ENCODE assay signal across 8 cellular contexts in the genomic region with DNA sequence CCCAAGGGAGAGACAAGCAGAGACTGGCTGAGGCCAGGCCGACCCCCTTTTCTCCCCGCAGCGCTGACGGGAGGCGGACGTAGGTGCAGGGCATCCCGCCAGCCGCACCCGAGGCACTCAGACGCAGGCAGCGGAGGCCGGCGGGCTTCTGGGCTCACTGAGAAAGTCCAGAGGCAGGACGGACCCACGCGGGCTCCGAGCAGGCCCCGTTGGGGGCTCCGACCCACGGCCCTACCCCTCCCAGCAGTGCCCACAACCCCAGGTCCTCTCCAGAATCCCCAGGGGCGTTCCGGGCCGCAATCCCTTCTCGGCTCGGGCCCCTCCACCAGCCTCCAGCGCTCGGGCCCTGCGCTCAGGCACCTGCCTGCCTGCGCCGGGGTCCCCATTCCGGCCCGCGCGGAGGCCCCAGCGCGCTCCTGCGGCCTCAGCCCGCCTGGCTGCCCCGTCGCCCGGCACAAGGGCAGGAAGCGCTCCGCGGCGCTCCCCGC. TPM values are rescaled to one million over a fixed set of nuclear protein-coding genes. Genes with fewer than 3 reads are reported as not detected.
DNase-seq lines count a peak whose midpoint lies in the region; ATAC-seq and TF ChIP-seq lines count a peak whose summit lies in the region.

No MANE protein-coding gene starts in this region.

- POLR2A ChIA-PET in naive thymus-derived CD8-positive, alpha-beta T cell (lab: Charles Lee), result interaction anchor here (0.8 to 2.1 kb wide), 3 partner anchors 14 to 278 kb away, joined by 3 to 8 read pairs (median 4); a partner anchor contains a TSS

- H3K4me3 Mint-ChIP-seq in activated T-cell treated with anti-CD3 and anti-CD28 coated beads, Interleukin-2, amount 50 U/mL, for 72 hours, result peak overlapping the region; percentile 86 to 90
- peak overlapping the region; percentile 82 to 98 (median 88) for H3K4me3 Mint-ChIP-seq in naive thymus-derived CD8-positive, alpha-beta T cell

- in situ Hi-C loops in ACHN (cut with HindIII; ENCODE audit: low pct_ligation_motif_present, low pct_unique_long_range_greater_than_20kb, low sequenced_read_pairs), result no loop called here

- peaks cover 0 to 2% of the 10 kb centered on the region in 2 donors for H3K36me3 Mint-ChIP-seq in activated T-cell treated with anti-CD3 and anti-CD28 coated beads, Interleukin-2, amount 50 U/mL, for 72 hours (ENCODE audit: insufficient read depth in 2 of 2)
- peaks cover 0 to 14% (median 0%) of the 10 kb centered on the region in 3 donors for H3K36me3 Mint-ChIP-seq in naive thymus-derived CD8-positive, alpha-beta T cell

- H3K27ac Mint-ChIP-seq in activated T-cell treated with anti-CD3 and anti-CD28 coated beads, Interleukin-2, amount 50 U/mL, for 72 hours, result peak overlapping the region; percentile 84
- H3K27ac Mint-ChIP-seq in naive thymus-derived CD8-positive, alpha-beta T cell, result peak overlapping the region; percentile 84 to 96 (median 91)

- peak overlapping the region; percentile 77 for H3K4me3 ChIP-seq in fibroblast of mammary gland (ENCODE audit: control insufficient read depth, low read depth, low read length)

- TF ChIP-seq CTCF in fibroblast of mammary gland (conservative IDR thresholded peaks at IDR 0.05; ENCODE audit: control insufficient read depth, insufficient read depth, low read depth, low read length), result no peak

- DNase-seq in ACHN (peak; percentile 63), NCI-H748 treated with DMSO at 0.1 percent for 48 hours (lab: John Stamatoyannopoulos, UW) (peak; percentile 80), fibroblast of mammary gland (ENCODE audit: low read depth) (peak; percentile 59), stromal cell of bone marrow (ENCODE audit: low read depth) (peak; percentile 22)
- peak; percentile 60 to 66 for DNase-seq in activated T-cell treated with anti-CD3 and anti-CD28 coated beads, Interleukin-2, amount 50 U/mL, for 72 hours
- DNase-seq in naive thymus-derived CD8-positive, alpha-beta T cell, result peak in 6 of 10 donors; percentile 11 to 71 (median 30)

- no peaks in the 10 kb centered on the region for H3K27me3 Mint-ChIP-seq in activated T-cell treated with anti-CD3 and anti-CD28 coated beads, Interleukin-2, amount 50 U/mL, for 72 hours (ENCODE audit: low read depth)
- peaks cover 0 to 2% (median 0%) of the 10 kb centered on the region in 5 donors for H3K27me3 Mint-ChIP-seq in naive thymus-derived CD8-positive, alpha-beta T cell

- no peaks in the 10 kb centered on the region for H3K9me3 Mint-ChIP-seq in activated T-cell treated with anti-CD3 and anti-CD28 coated beads, Interleukin-2, amount 50 U/mL, for 72 hours
- no peaks in the 10 kb centered on the region for H3K9me3 Mint-ChIP-seq in naive thymus-derived CD8-positive, alpha-beta T cell

- peaks cover 42% of the 10 kb centered on the region for H3K4me1 Mint-ChIP-seq in activated T-cell treated with anti-CD3 and anti-CD28 coated beads, Interleukin-2, amount 50 U/mL, for 72 hours (ENCODE audit: low read depth)
- peaks cover 21 to 48% (median 46%) of the 10 kb centered on the region in 4 donors for H3K4me1 Mint-ChIP-seq in naive thymus-derived CD8-positive, alpha-beta T cell

- ATAC-seq in GM18861 (IDR thresholded peaks at IDR 0.05; ENCODE audit: unreplicated experiment), result peak; percentile 8
- ATAC-seq in HG03097 (IDR thresholded peaks at IDR 0.05; ENCODE audit: low FRiP score, unreplicated experiment), result peak; percentile 23
- peak; percentile 3 to 27 for ATAC-seq in activated T-cell treated with anti-CD3 and anti-CD28 coated beads, Interleukin-2, amount 50 U/mL, for 72 hours (replicated peaks in 1 of 2)
- ATAC-seq in naive thymus-derived CD8-positive, alpha-beta T cell, result peak; percentile 6 to 26

RNA-seq across cellular contexts. Expression of a gene that starts 0.5 kb away (rescaled TPM):
- total RNA-seq in activated T-cell treated with anti-CD3 and anti-CD28 coated beads, Interleukin-2, amount 50 U/mL, for 72 hours, result 10 to 100 TPM; 22.1 to 23.5 TPM
- total RNA-seq in naive thymus-derived CD8-positive, alpha-beta T cell, result 10 to 100 TPM; 25.4 to 32.5 TPM
- 10 to 100 TPM; 14.2 to 17.2 (median 14.3) TPM for polyA plus RNA-seq in naive thymus-derived CD8-positive, alpha-beta T cell

Comparison
In these comparisons a context has a peak if more than half of its experiments do, and no peak if none do; other contexts are left out.
1. Peak in every context shown above with its lines: DNase-seq, ATAC-seq and H3K4me3 ChIP-seq.
2. DNase-seq: peak in every context shown above with its lines; median percentile 80 in NCI-H748 treated with DMSO at 0.1 percent for 48 hours; 63 in ACHN; 63 in activated T-cell treated with anti-CD3 and anti-CD28 coated beads, Interleukin-2, amount 50 U/mL, for 72 hours; 59 in fibroblast of mammary gland; 30 in naive thymus-derived CD8-positive, alpha-beta T cell; 22 in stromal cell of bone marrow.